ENCODE assay signal across 15 cellular contexts in the genomic region with DNA sequence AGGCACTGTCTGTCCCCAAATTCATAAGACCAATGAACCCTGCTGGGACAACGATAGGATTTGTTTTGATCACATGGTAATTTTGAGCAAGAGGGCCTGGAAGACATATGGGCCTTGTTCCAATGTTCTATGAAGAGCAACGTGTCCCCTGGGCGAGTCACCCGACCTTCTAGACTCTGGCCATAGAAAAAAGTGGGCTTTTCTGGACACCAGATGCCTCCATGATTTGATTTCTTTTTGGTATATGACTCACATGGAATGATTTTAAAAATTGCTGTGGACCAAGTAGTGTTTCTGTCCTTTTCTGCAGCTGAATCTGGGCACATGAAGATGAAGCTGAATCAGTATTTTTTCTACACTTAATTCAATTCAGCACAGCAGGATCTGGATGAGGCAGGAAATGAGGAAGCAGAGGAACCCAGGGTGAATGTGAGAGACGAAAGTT.
A peak's percentile ranks its signal among the peaks of the same experiment; 100 is the strongest.
DNase-seq lines count a peak whose midpoint lies in the region; ATAC-seq and TF ChIP-seq lines count a peak whose summit lies in the region.
"Had no signal": no experiment of that assay in that cellular context is flagged by ENCODE, and none has a peak within 500 bp of the region (broad histone marks: within the 10 kb centered on the region; RNA-seq: fewer than 3 reads in every experiment).

No MANE protein-coding gene starts in this region.

- H3K4me1 ChIP-seq in foreskin keratinocyte = peaks cover 13% of the 10 kb centered on the region

- no peak overlapping the region for H3K27ac ChIP-seq in foreskin keratinocyte
- H3K27ac ChIP-seq: A549 had no signal

- no peaks in the 10 kb centered on the region for H3K27me3 ChIP-seq in foreskin keratinocyte
- H3K27me3 ChIP-seq: esophagus muscularis mucosa had no signal

- no peak for DNase-seq in left ventricle myocardium superior
- no peak for DNase-seq in left cardiac atrium
- DNase-seq in astrocyte of the hippocampus (ENCODE audit: low read depth, low spot score) = peak; percentile 32
- DNase-seq in hepatic stellate cell (ENCODE audit: low spot score) = peak; percentile 20
- no peak for DNase-seq in activated CD4-positive, alpha-beta T cell treated with anti-CD3 and anti-CD28 coated beads, Interleukin-2, amount 50 U/mL, for 4 hours
- no peak for DNase-seq in foreskin keratinocyte
- no peak for DNase-seq in NCI-H748 treated with DMSO at 0.1 percent for 48 hours (lab: John Stamatoyannopoulos, UW)
- DNase-seq: activated CD4-positive, CD25-positive, alpha-beta regulatory T cell treated with anti-CD3 and anti-CD28 coated beads, Interleukin-2, amount 50 U/mL, for 72 hours; islet precursor cell; NCI-H187 treated with DMSO at 0.1 percent for 48 hours; nephron progenitor cell; trophoblast cell had no signal

- intact Hi-C loops in left ventricle myocardium superior (cut with micrococcal nuclease) = no loop called here
- intact Hi-C loops in left cardiac atrium (cut with DNase I) = no loop called here

- TF ChIP-seq CTCF in foreskin keratinocyte (conservative IDR thresholded peaks at IDR 0.05) = no peak

- peak; percentile 55 for ATAC-seq in left ventricle myocardium superior
- no peak for ATAC-seq in left cardiac atrium
- ATAC-seq in HG02678 (IDR thresholded peaks at IDR 0.05; ENCODE audit: unreplicated experiment) = no peak
- ATAC-seq in foreskin keratinocyte = no peak
- ATAC-seq: A549 had no signal

Comparison
In these comparisons a context has a peak if more than half of its experiments do, and no peak if none do; other contexts are left out.
1. DNase-seq: peak in astrocyte of the hippocampus (single experiment) and hepatic stellate cell (single experiment); none in left ventricle myocardium superior (single experiment), left cardiac atrium (single experiment), activated CD4-positive, alpha-beta T cell treated with anti-CD3 and anti-CD28 coated beads, Interleukin-2, amount 50 U/mL, for 4 hours (0 of 2), foreskin keratinocyte (0 of 2) and NCI-H748 treated with DMSO at 0.1 percent for 48 hours (single experiment).